In the genomic region with DNA sequence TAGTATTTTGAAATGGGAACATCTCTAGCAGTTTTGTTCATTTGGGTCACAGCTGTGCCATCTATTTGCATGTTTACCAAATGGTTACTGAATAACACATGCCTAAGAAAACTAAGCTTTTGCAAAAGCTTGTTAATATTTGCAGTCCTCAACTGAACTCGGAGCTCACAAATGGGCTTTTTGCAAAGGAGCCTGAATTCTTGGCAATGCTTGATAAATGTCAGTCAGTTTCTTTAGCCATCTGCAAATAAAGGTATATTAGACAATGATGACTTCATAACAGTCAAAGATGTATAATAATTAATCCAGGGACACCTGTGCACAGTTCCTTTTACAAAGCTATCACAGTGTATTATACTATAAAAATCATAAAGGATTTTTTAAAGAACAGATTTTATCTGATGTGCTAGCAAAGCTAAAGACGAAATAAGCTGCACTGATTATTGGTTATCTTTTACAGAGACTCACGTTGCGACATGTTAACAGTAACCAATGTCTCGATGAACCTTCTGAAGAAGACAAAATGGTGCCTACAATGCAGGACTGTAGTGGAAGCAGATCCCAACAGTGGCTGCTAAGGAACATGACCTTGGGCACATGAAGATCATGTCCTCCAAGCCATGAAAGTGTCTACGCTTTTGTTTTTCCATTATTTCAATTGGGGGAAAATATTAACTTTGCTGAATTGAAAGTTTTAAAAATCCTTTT, we compare ENCODE assay signal across 27 cellular contexts.
"Had no signal": no experiment of that assay in that cellular context is flagged by ENCODE, and none has a peak within 500 bp of the region (broad histone marks: within the 10 kb centered on the region; RNA-seq: fewer than 3 reads in every experiment).

No MANE protein-coding gene starts in this region.

- H3K4me1 ChIP-seq: ascending aorta, lower lobe of right lung, parathyroid adenoma, upper lobe of right lung had no signal

- H3K9ac ChIP-seq: parathyroid adenoma had no signal

- H3K27me3 ChIP-seq: ascending aorta, brain microvascular endothelial cell, dorsolateral prefrontal cortex, upper lobe of right lung had no signal

- H3K4me1 Mint-ChIP-seq: activated naive CD4-positive, alpha-beta T cell treated with anti-CD3 and anti-CD28 coated beads, Interleukin-2, amount 10 ng/mL, durations not matched to agents 7 days and 5 days; immature natural killer cell; neural crest cell; T-cell had no signal

- H3K36me3 Mint-ChIP-seq: activated naive CD4-positive, alpha-beta T cell treated with anti-CD3 and anti-CD28 coated beads, Interleukin-2, amount 10 ng/mL, durations not matched to agents 7 days and 5 days; activated naive CD8-positive, alpha-beta T cell treated with anti-CD3 and anti-CD28 coated beads, Interleukin-2, amount 10 ng/mL, durations not matched to agents 7 days and 5 days; immature natural killer cell; naive thymus-derived CD8-positive, alpha-beta T cell; T-cell had no signal

- H3K9me3 ChIP-seq: ascending aorta, lower lobe of right lung, upper lobe of right lung had no signal

- H2AFZ ChIP-seq: parathyroid adenoma had no signal

- H3K9me3 Mint-ChIP-seq: activated naive CD4-positive, alpha-beta T cell treated with anti-CD3 and anti-CD28 coated beads, Interleukin-2, amount 10 ng/mL, durations not matched to agents 7 days and 5 days; activated naive CD8-positive, alpha-beta T cell treated with anti-CD3 and anti-CD28 coated beads, Interleukin-2, amount 10 ng/mL, durations not matched to agents 7 days and 5 days; neural crest cell; stimulated activated naive CD8-positive, alpha-beta T cell treated with anti-CD3 and anti-CD28 coated beads, Interleukin-15, Interleukin-2, amounts not matched to agents 100 ng/mL and 50 ng/mL, for 24 hours had no signal

- H3K27me3 Mint-ChIP-seq: activated naive CD4-positive, alpha-beta T cell treated with anti-CD3 and anti-CD28 coated beads, Interleukin-2, amount 10 ng/mL, durations not matched to agents 7 days and 5 days; activated naive CD8-positive, alpha-beta T cell treated with anti-CD3 and anti-CD28 coated beads, Interleukin-2, amount 10 ng/mL, durations not matched to agents 7 days and 5 days; naive thymus-derived CD8-positive, alpha-beta T cell; stimulated activated naive CD8-positive, alpha-beta T cell treated with anti-CD3 and anti-CD28 coated beads, Interleukin-15, Interleukin-2, amounts not matched to agents 100 ng/mL and 50 ng/mL, for 24 hours; T-cell had no signal

- H3K4me3 ChIP-seq: ascending aorta, coronary artery, dorsolateral prefrontal cortex, lower lobe of right lung, upper lobe of right lung had no signal

- H3K36me3 ChIP-seq: ascending aorta, brain microvascular endothelial cell, lower lobe of right lung, upper lobe of right lung had no signal

- H3K4me3 Mint-ChIP-seq: activated naive CD4-positive, alpha-beta T cell treated with anti-CD3 and anti-CD28 coated beads, Interleukin-2, amount 10 ng/mL, durations not matched to agents 7 days and 5 days; activated naive CD8-positive, alpha-beta T cell treated with anti-CD3 and anti-CD28 coated beads, Interleukin-2, amount 10 ng/mL, durations not matched to agents 7 days and 5 days; immature natural killer cell; naive thymus-derived CD8-positive, alpha-beta T cell; neural crest cell; stimulated activated naive CD8-positive, alpha-beta T cell treated with anti-CD3 and anti-CD28 coated beads, Interleukin-15, Interleukin-2, amounts not matched to agents 100 ng/mL and 50 ng/mL, for 24 hours; T-cell had no signal

- H3K79me2 ChIP-seq: parathyroid adenoma had no signal

- H3K27ac Mint-ChIP-seq: activated naive CD4-positive, alpha-beta T cell treated with anti-CD3 and anti-CD28 coated beads, Interleukin-2, amount 10 ng/mL, durations not matched to agents 7 days and 5 days; activated naive CD8-positive, alpha-beta T cell treated with anti-CD3 and anti-CD28 coated beads, Interleukin-2, amount 10 ng/mL, durations not matched to agents 7 days and 5 days; immature natural killer cell; naive thymus-derived CD8-positive, alpha-beta T cell; stimulated activated naive CD8-positive, alpha-beta T cell treated with anti-CD3 and anti-CD28 coated beads, Interleukin-15, Interleukin-2, amounts not matched to agents 100 ng/mL and 50 ng/mL, for 24 hours; T-cell had no signal

- H3K27ac ChIP-seq: ascending aorta, brain microvascular endothelial cell, coronary artery, dorsolateral prefrontal cortex, lower lobe of right lung, parathyroid adenoma, upper lobe of right lung had no signal

- ATAC-seq: lower lobe of right lung; naive thymus-derived CD8-positive, alpha-beta T cell; right cardiac atrium; T-cell; upper lobe of right lung had no signal

- DNase-seq: activated CD4-positive, alpha-beta T cell treated with anti-CD3 and anti-CD28 coated beads for 4 hours; activated CD4-positive, alpha-beta T cell treated with anti-CD3 and anti-CD28 coated beads, Interleukin-2, amount 50 U/mL, for 4 hours; activated effector memory CD4-positive, alpha-beta T cell treated with anti-CD3 and anti-CD28 coated beads, Interleukin-2, amount 50 U/mL, for 16 hours; activated naive CD4-positive, alpha-beta T cell treated with anti-CD3 and anti-CD28 coated beads, Interleukin-2, amount 10 ng/mL, durations not matched to agents 7 days and 5 days; activated naive CD8-positive, alpha-beta T cell treated with anti-CD3 and anti-CD28 coated beads, Interleukin-2, amount 10 ng/mL, durations not matched to agents 7 days and 5 days; brain microvascular endothelial cell; dorsolateral prefrontal cortex; effector memory CD4-positive, alpha-beta T cell; erythroblast; head of caudate nucleus; hypothalamus; immature natural killer cell; lower lobe of right lung; mesenchymal stem cell; naive thymus-derived CD8-positive, alpha-beta T cell; nucleus accumbens; right cardiac atrium; stimulated activated CD4-positive, alpha-beta T cell treated with anti-CD3 and anti-CD28 coated beads, Interleukin-12 subunit alpha, Interleukin-12 subunit beta, amount 100 ng/mL, for 4 hours; stimulated activated CD4-positive, alpha-beta T cell treated with anti-CD3 and anti-CD28 coated beads, Interleukin-4, amount 100 ng/mL, for 1 hour; substantia nigra; T-cell; upper lobe of right lung had no signal
